Comparison of ENCODE assay signal across 11 cellular contexts in the genomic region with DNA sequence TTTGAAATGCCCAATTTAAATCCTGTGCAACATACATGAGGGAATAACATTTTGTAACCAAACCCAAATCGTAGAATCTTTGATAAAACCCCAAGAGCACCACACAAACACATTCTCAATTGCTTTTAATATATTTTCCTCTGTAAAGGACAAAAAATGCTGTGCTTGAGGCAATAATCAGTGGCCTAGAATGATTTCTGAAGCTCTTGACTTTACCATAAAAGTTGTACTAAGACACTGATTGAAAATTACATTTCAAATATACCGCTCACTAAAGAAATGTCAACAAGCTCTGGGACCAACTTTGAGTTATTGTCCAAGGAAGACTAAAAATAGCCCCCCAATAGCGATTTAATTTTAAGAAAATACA. TPM values are rescaled to one million over a fixed set of nuclear protein-coding genes. Genes with fewer than 3 reads are reported as not detected.
DNase-seq lines count a peak whose midpoint lies in the region; TF ChIP-seq lines count a peak whose summit lies in the region.
"Had no signal": no experiment of that assay in that cellular context is flagged by ENCODE, and none has a peak within 500 bp of the region (broad histone marks: within the 10 kb centered on the region; RNA-seq: fewer than 3 reads in every experiment).

No MANE protein-coding gene starts in this region.

- TF ChIP-seq RAD21 in neural cell (conservative IDR thresholded peaks at IDR 0.05): no peak

- peak overlapping the region; percentile 81 for H3K4me2 ChIP-seq in neural cell (ENCODE audit: low read length)

- peak overlapping the region; percentile 77 to 91 (median 87) for H3K4me3 Mint-ChIP-seq in brain

- H3K9ac ChIP-seq in HUES6 (ENCODE audit: low read length) (no peak overlapping the region), neural cell (ENCODE audit: low read length) (peak overlapping the region; percentile 75)

- H3K27ac ChIP-seq in HUES6 (ENCODE audit: low read depth, low read length) (no peak overlapping the region), neural cell (ENCODE audit: low read length) (peak overlapping the region; percentile 23)
- H3K27ac ChIP-seq: 22Rv1, suprapubic skin had no signal

- H3K36me3 ChIP-seq in HUES6 (ENCODE audit: control insufficient read depth, insufficient read depth, low read length): no peaks in the 10 kb centered on the region
- H3K36me3 ChIP-seq in neural cell (ENCODE audit: insufficient read depth, low read length): no peaks in the 10 kb centered on the region
- H3K36me3 ChIP-seq: suprapubic skin had no signal

- no peaks in the 10 kb centered on the region for H3K36me3 Mint-ChIP-seq in brain

- H3K79me2 ChIP-seq in neural cell (replicated peaks; ENCODE audit: insufficient read depth, low read length): peaks cover 52% of the 10 kb centered on the region

- peaks cover 35% of the 10 kb centered on the region for H3K27me3 Mint-ChIP-seq in brain

- TF ChIP-seq EP300 in neural cell (conservative IDR thresholded peaks at IDR 0.05; ENCODE audit: poor library complexity, severe bottlenecking): no peak

- H3K4me3 ChIP-seq in HUES6 (ENCODE audit: low read depth, low read length) (peak overlapping the region; percentile 72; the same call in 1 of the 2 replicates), neural cell (ENCODE audit: low read length) (peak overlapping the region; percentile 87)

- H3K4me1 ChIP-seq in HUES6 (ENCODE audit: control insufficient read depth, insufficient read depth, low read length): no peaks in the 10 kb centered on the region

- no peak overlapping the region for H2AFZ ChIP-seq in neural cell (ENCODE audit: low read depth, low read length)

- peak overlapping the region in 2 of 5 experiments; percentile 14 to 33 for H3K27ac Mint-ChIP-seq in brain

- H3K9me2 ChIP-seq in neural cell (ENCODE audit: insufficient read depth, low read length): no peaks in the 10 kb centered on the region

- no peaks in the 10 kb centered on the region for H3F3A ChIP-seq in neural cell (ENCODE audit: insufficient read depth, low read length, poor library complexity, severe bottlenecking)

- H3K27me3 ChIP-seq in HUES6 (ENCODE audit: control insufficient read depth, insufficient read depth, low read length): peaks cover 61% of the 10 kb centered on the region
- peaks cover 16% of the 10 kb centered on the region for H3K27me3 ChIP-seq in neural cell (ENCODE audit: insufficient read depth, low read depth, low read length)

- H3K4me1 Mint-ChIP-seq in brain: peaks cover 32% of the 10 kb centered on the region

- TF ChIP-seq CTCF in brain (conservative IDR thresholded peaks at IDR 0.05) (no peak), neural cell (IDR thresholded peaks at IDR 0.05; ENCODE audit: poor library complexity, severe bottlenecking) (no peak)

- no peaks in the 10 kb centered on the region for H3K9me3 ChIP-seq in HUES6 (ENCODE audit: control insufficient read depth, insufficient read depth, low read depth, low read length)
- no peaks in the 10 kb centered on the region for H3K9me3 ChIP-seq in neural cell (ENCODE audit: low read length)
- H3K9me3 ChIP-seq: suprapubic skin had no signal

- no peaks in the 10 kb centered on the region for H4K20me1 ChIP-seq in neural cell (ENCODE audit: insufficient read depth)

- DNase-seq in DMS 273 (lab: John Stamatoyannopoulos, UW; ENCODE audit: unreplicated experiment): peak; percentile 27
- DNase-seq in DMS 273 treated with DMSO at 0.1 percent for 48 hours (lab: John Stamatoyannopoulos, UW): no peak
- no peak for DNase-seq in NAMALWA (ENCODE audit: low spot score)
- no peak for DNase-seq in cardiac septum (ENCODE audit: low spot score)
- no peak for DNase-seq in SIG-M5 treated with dmso at 0.1 percent for 504 hours (lab: John Stamatoyannopoulos, UW; ENCODE audit: unreplicated experiment)
- DNase-seq: effector CD4-positive, alpha-beta T cell had no signal

- intact Hi-C loops in cardiac septum (cut with DNase I): no loop called here

- H3K9me3 Mint-ChIP-seq in brain: no peaks in the 10 kb centered on the region

TF ChIP-seq in neural cell, 6 proteins besides CTCF, POLR2A, EP300 and RAD21:
- TF ChIP-seq, protein P1, sequence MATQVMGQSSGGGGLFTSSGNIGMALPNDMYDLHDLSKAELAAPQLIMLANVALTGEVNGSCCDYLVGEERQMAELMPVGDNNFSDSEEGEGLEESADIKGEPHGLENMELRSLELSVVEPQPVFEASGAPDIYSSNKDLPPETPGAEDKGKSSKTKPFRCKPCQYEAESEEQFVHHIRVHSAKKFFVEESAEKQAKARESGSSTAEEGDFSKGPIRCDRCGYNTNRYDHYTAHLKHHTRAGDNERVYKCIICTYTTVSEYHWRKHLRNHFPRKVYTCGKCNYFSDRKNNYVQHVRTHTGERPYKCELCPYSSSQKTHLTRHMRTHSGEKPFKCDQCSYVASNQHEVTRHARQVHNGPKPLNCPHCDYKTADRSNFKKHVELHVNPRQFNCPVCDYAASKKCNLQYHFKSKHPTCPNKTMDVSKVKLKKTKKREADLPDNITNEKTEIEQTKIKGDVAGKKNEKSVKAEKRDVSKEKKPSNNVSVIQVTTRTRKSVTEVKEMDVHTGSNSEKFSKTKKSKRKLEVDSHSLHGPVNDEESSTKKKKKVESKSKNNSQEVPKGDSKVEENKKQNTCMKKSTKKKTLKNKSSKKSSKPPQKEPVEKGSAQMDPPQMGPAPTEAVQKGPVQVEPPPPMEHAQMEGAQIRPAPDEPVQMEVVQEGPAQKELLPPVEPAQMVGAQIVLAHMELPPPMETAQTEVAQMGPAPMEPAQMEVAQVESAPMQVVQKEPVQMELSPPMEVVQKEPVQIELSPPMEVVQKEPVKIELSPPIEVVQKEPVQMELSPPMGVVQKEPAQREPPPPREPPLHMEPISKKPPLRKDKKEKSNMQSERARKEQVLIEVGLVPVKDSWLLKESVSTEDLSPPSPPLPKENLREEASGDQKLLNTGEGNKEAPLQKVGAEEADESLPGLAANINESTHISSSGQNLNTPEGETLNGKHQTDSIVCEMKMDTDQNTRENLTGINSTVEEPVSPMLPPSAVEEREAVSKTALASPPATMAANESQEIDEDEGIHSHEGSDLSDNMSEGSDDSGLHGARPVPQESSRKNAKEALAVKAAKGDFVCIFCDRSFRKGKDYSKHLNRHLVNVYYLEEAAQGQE (IDR thresholded peaks at IDR 0.05; ENCODE audit: borderline replicate concordance): no peak
- TF ChIP-seq EZH2 (IDR thresholded peaks at IDR 0.05; ENCODE audit: borderline replicate concordance, insufficient read depth, low read length, poor library complexity, severe bottlenecking) (no peak), POLR2AphosphoS5 (IDR thresholded peaks at IDR 0.05) (no peak), TAF1 (IDR thresholded peaks at IDR 0.05; ENCODE audit: low read depth) (no peak), MXI1 (conservative IDR thresholded peaks at IDR 0.05; ENCODE audit: poor library complexity, severe bottlenecking) (no peak), SMC3 (conservative IDR thresholded peaks at IDR 0.05; ENCODE audit: poor library complexity) (no peak)

RNA-seq across cellular contexts. Expression of a gene that starts 1.5 kb away (rescaled TPM):
- polyA plus RNA-seq in brain (ENCODE audit: insufficient read depth, low read depth, low replicate concordance) (1.4 TPM), neural cell (23.6 and 27.5 TPM in 2 replicates)
- 61.8 and 64.5 TPM in 2 replicates for polyA minus RNA-seq in neural cell
- 0.24 TPM for total RNA-seq in cardiac septum

RNA-seq across cellular contexts. Expression of a gene that starts 33.2 kb away (rescaled TPM):
- polyA plus RNA-seq in brain (ENCODE audit: insufficient read depth, low read depth, low replicate concordance) (9.7 TPM), neural cell (27.9 and 28.1 TPM in 2 replicates)
- 17.5 and 30.7 TPM in 2 replicates for polyA minus RNA-seq in neural cell
- total RNA-seq in cardiac septum: 12.2 TPM

Comparison
In these comparisons a context has a peak if more than half of its experiments do, and no peak if none do; other contexts are left out.
1. RNA of a gene that starts 1.5 kb away (polyA plus RNA-seq): 23.6 to 27.5 TPM in neural cell; 1.4 TPM in brain (single experiment); every median in the first group is over 10 times any median in the second.